8 cellular contexts compared by ENCODE assay signal in the genomic region with DNA sequence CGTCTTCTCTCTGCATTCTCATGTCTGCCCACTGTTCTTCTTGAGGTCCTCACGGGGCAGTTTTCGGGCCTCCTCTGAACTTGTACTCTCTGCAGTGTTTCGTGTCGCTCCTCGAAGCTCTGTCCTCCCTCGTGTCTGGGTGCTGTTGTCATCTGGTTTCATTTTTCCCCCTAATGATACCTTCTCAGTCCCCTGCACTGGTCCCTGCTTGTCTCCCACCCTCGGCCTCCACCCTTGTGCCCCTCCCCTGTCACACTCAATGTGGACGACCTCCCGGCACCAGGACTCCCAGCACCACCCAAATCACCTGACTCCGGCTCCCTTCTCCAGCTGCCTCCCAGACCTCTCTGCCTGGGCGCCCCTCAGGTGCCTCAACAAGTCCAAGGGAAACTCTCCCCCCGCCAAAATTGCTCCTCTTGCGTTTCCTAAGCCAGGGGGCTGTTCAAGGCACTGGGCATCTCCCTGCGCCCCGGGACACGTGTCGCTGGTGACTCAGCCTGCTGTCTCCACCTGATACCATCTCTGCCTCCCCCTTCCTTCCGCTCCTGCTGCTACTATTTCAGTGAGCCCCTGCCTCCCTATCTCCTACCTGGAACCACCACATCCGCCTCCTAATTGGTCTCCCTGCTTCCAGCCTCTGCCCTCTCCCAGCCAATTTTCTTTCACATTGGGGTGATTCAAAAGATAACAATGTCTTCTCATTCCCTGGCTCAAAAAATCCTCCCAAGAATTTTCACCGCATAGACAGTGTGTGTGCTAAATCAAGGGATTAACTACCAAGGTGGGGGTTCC. TPM values are rescaled to one million over a fixed set of nuclear protein-coding genes. Genes with fewer than 3 reads are reported as not detected.
DNase-seq lines count a peak whose midpoint lies in the region; ATAC-seq and TF ChIP-seq lines count a peak whose summit lies in the region.
"Had no signal": no experiment of that assay in that cellular context is flagged by ENCODE, and none has a peak within 500 bp of the region (broad histone marks: within the 10 kb centered on the region; RNA-seq: fewer than 3 reads in every experiment).

No MANE protein-coding gene starts in this region.

- 73% methylated on average over 21 of the region's 21 CpGs for WGBS in right cardiac atrium

- BruUV-seq in A673 (replicated peaks; lab: Mats Ljungman, UMichigan): no TSS peak

- no peak overlapping the region for H2AFZ ChIP-seq in MM.1S (ENCODE audit: low read length)
- H2AFZ ChIP-seq in Karpas-422 (ENCODE audit: low read length): no peak overlapping the region

- TF ChIP-seq CTCF in MM.1S (IDR thresholded peaks at IDR 0.05; ENCODE audit: low read length) (no peak), A673 (conservative IDR thresholded peaks at IDR 0.05; ENCODE audit: low read depth, low read length) (no peak)

- H4K20me1 ChIP-seq in MM.1S (ENCODE audit: insufficient read depth, low read length) (no peaks in the 10 kb centered on the region), Karpas-422 (ENCODE audit: insufficient read depth, low read depth, low read length) (no peaks in the 10 kb centered on the region)

- no peaks in the 10 kb centered on the region for H3F3A ChIP-seq in MM.1S (ENCODE audit: insufficient read depth, low read length)

- H3K4me2 ChIP-seq in MM.1S (ENCODE audit: low read depth, low read length): peak overlapping the region; percentile 12; the same call in 1 of the 2 replicates
- H3K4me2 ChIP-seq in Karpas-422 (ENCODE audit: low read depth, low read length, poor library complexity, severe bottlenecking): no peak overlapping the region
- H3K4me2 ChIP-seq: KMS-11 had no signal

- H3K9ac ChIP-seq in MM.1S (ENCODE audit: low read length) (no peak overlapping the region), Karpas-422 (ENCODE audit: low read length) (no peak overlapping the region)
- H3K9ac ChIP-seq: KMS-11 had no signal

- peak; percentile 49 to 63 for ATAC-seq in activated T-cell treated with anti-CD3 and anti-CD28 coated beads, Interleukin-2, amount 50 U/mL, for 72 hours (replicated peaks in 1 of 2)
- ATAC-seq in right cardiac atrium: no peak

- intact Hi-C loops in right cardiac atrium (cut with DNase I): loop anchor here in 1 of 4 donors (5.0 kb wide), 1 partner anchor 47 kb away; no protein-coding TSS in a partner anchor
- intact Hi-C loops in A673 (cut with micrococcal nuclease; ENCODE audit: unreplicated experiment): no loop called here

- no peak overlapping the region for H3K4me3 ChIP-seq in MM.1S (ENCODE audit: low read length)
- H3K4me3 ChIP-seq in right cardiac atrium (ENCODE audit: low read length): no peak overlapping the region
- no peak overlapping the region for H3K4me3 ChIP-seq in Karpas-422 (ENCODE audit: low read length)
- H3K4me3 ChIP-seq in A673 (ENCODE audit: low read depth, low read length, poor library complexity, severe bottlenecking): no peak overlapping the region

- H3K9me3 ChIP-seq in MM.1S (replicated peaks; ENCODE audit: insufficient read depth, low read length): no peaks in the 10 kb centered on the region
- no peaks in the 10 kb centered on the region for H3K9me3 ChIP-seq in right cardiac atrium (ENCODE audit: control insufficient read depth, low read length)
- H3K9me3 ChIP-seq in Karpas-422 (ENCODE audit: low read length): no peaks in the 10 kb centered on the region
- H3K9me3 ChIP-seq in A673 (ENCODE audit: low read depth, low read length, poor library complexity, severe bottlenecking): no peaks in the 10 kb centered on the region

- no peak overlapping the region for H3K27ac ChIP-seq in MM.1S (ENCODE audit: low read length)
- H3K27ac ChIP-seq in right cardiac atrium (ENCODE audit: low read length): peak overlapping the region; percentile 48
- H3K27ac ChIP-seq in Karpas-422 (ENCODE audit: low read length): no peak overlapping the region
- no peak overlapping the region for H3K27ac ChIP-seq in A673 (ENCODE audit: low read depth, low read length, poor library complexity, severe bottlenecking)
- H3K27ac ChIP-seq: KMS-11 had no signal

- CTCF ChIA-PET in A673 (lab: Charles Lee): no interaction called here

- H3K4me1 ChIP-seq in MM.1S (ENCODE audit: low read length) (no peaks in the 10 kb centered on the region), right cardiac atrium (ENCODE audit: control insufficient read depth, insufficient read depth, low read length) (peaks cover 45% of the 10 kb centered on the region), Karpas-422 (ENCODE audit: low read length) (no peaks in the 10 kb centered on the region), A673 (ENCODE audit: insufficient read depth, low read length, poor library complexity, severe bottlenecking) (peaks cover 4% of the 10 kb centered on the region)

- no peaks in the 10 kb centered on the region for H3K36me3 Mint-ChIP-seq in activated T-cell treated with anti-CD3 and anti-CD28 coated beads, Interleukin-2, amount 50 U/mL, for 72 hours (ENCODE audit: insufficient read depth in 2 of 2)

- H3K79me2 ChIP-seq in MM.1S (ENCODE audit: low read length) (no peaks in the 10 kb centered on the region), Karpas-422 (ENCODE audit: low read length) (no peaks in the 10 kb centered on the region)

- H3K27ac Mint-ChIP-seq in activated T-cell treated with anti-CD3 and anti-CD28 coated beads, Interleukin-2, amount 50 U/mL, for 72 hours: peak overlapping the region; percentile 13

- peak overlapping the region; percentile 77 to 78 for H3K4me3 Mint-ChIP-seq in activated T-cell treated with anti-CD3 and anti-CD28 coated beads, Interleukin-2, amount 50 U/mL, for 72 hours

- H3K9me3 Mint-ChIP-seq in activated T-cell treated with anti-CD3 and anti-CD28 coated beads, Interleukin-2, amount 50 U/mL, for 72 hours: no peaks in the 10 kb centered on the region

- peaks cover 73% of the 10 kb centered on the region for H3K4me1 Mint-ChIP-seq in activated T-cell treated with anti-CD3 and anti-CD28 coated beads, Interleukin-2, amount 50 U/mL, for 72 hours (ENCODE audit: low read depth)

- POLR2A ChIA-PET in A673 (lab: Charles Lee; ENCODE audit: low non-redundant PET): no interaction called here

- DNase-seq in MM.1S: no peak
- DNase-seq in activated T-cell treated with anti-CD3 and anti-CD28 coated beads, Interleukin-2, amount 50 U/mL, for 72 hours: peak; percentile 53 to 63
- no peak for DNase-seq in right cardiac atrium
- peak; percentile 47 for DNase-seq in stimulated activated CD8-positive, alpha-beta memory T cell treated with anti-CD3 and anti-CD28 coated beads, Interleukin-4, amount 100 ng/mL, for 48 hours
- no peak for DNase-seq in Karpas-422
- DNase-seq in NCI-H146 (lab: John Stamatoyannopoulos, UW): no peak
- no peak for DNase-seq in A673 (ENCODE audit: low spot score)

- H3K27me3 Mint-ChIP-seq in activated T-cell treated with anti-CD3 and anti-CD28 coated beads, Interleukin-2, amount 50 U/mL, for 72 hours (ENCODE audit: low read depth): no peaks in the 10 kb centered on the region

- no peaks in the 10 kb centered on the region for H3K36me3 ChIP-seq in MM.1S (replicated peaks; ENCODE audit: insufficient read depth, low read length)
- no peaks in the 10 kb centered on the region for H3K36me3 ChIP-seq in Karpas-422 (ENCODE audit: insufficient read depth, low read length)
- no peaks in the 10 kb centered on the region for H3K36me3 ChIP-seq in A673 (ENCODE audit: insufficient read depth, low read length, poor library complexity, severe bottlenecking)

- peaks cover 96% of the 10 kb centered on the region for H3K27me3 ChIP-seq in MM.1S (replicated peaks; ENCODE audit: insufficient read depth, low read length)
- H3K27me3 ChIP-seq in right cardiac atrium (ENCODE audit: control insufficient read depth, insufficient read depth): no peaks in the 10 kb centered on the region
- H3K27me3 ChIP-seq in Karpas-422 (ENCODE audit: low read length): no peaks in the 10 kb centered on the region
- no peaks in the 10 kb centered on the region for H3K27me3 ChIP-seq in A673 (replicated peaks; ENCODE audit: insufficient read depth, low read depth, low read length, poor library complexity)

- H3K9me2 ChIP-seq in MM.1S (replicated peaks; ENCODE audit: insufficient read depth, low read length): no peaks in the 10 kb centered on the region
- H3K9me2 ChIP-seq in Karpas-422 (replicated peaks; ENCODE audit: insufficient read depth, low read length): no peaks in the 10 kb centered on the region

RNA-seq across cellular contexts. Expression of a gene that starts 49.5 kb away (rescaled TPM):
- total RNA-seq in activated T-cell treated with anti-CD3 and anti-CD28 coated beads, Interleukin-2, amount 50 U/mL, for 72 hours: 10 to 100 TPM in 1 of 2 donors, 1 to 10 TPM in 1; 8.7 to 11.6 TPM
- 10 to 100 TPM in 2 of 4 donors, 1 to 10 TPM in 2; 5.1 to 15.9 (median 9.6) TPM for total RNA-seq in right cardiac atrium
- 8.2 TPM for polyA plus RNA-seq in right cardiac atrium
- 6.4 and 23.7 TPM in 2 replicates for total RNA-seq in Karpas-422 (2014; rRNA removed; shearing (Covaris generic); ENCODE audit: low replicate concordance)
- 11.7 and 11.8 TPM in 2 replicates for total RNA-seq in A673 (2021)

Comparison
In these comparisons a context has a peak if more than half of its experiments do, and no peak if none do; other contexts are left out.
1. DNase-seq: peak in activated T-cell treated with anti-CD3 and anti-CD28 coated beads, Interleukin-2, amount 50 U/mL, for 72 hours (2 of 2) and stimulated activated CD8-positive, alpha-beta memory T cell treated with anti-CD3 and anti-CD28 coated beads, Interleukin-4, amount 100 ng/mL, for 48 hours (single experiment); none in MM.1S (single experiment), right cardiac atrium (0 of 3), Karpas-422 (single experiment), NCI-H146 (single experiment) and A673 (single experiment).
2. ATAC-seq: peak in activated T-cell treated with anti-CD3 and anti-CD28 coated beads, Interleukin-2, amount 50 U/mL, for 72 hours (2 of 2); none in right cardiac atrium (0 of 2).